8 cellular contexts compared by ENCODE assay signal in genomic region chr7:44258423-44258760, GRCh38. TPM values are rescaled to one million over a fixed set of nuclear protein-coding genes. Genes with fewer than 3 reads are reported as not detected.
DNase-seq lines count a peak whose midpoint lies in the region; ATAC-seq and TF ChIP-seq lines count a peak whose summit lies in the region.

No MANE protein-coding gene starts in this region.

- no peaks in the 10 kb centered on the region for H3K36me3 Mint-ChIP-seq in activated CD4-positive, alpha-beta T cell treated with anti-CD3 and anti-CD28 coated beads, Interleukin-2, amount 10 ng/mL, durations not matched to agents 7 days and 5 days (ENCODE audit: low read depth)
- no peaks in the 10 kb centered on the region for H3K36me3 Mint-ChIP-seq in activated B cell treated with CpG ODN at 0.5 μM for 24 hours (ENCODE audit: low read depth)
- no peaks in the 10 kb centered on the region for H3K36me3 Mint-ChIP-seq in stimulated activated memory B cell treated with anti-CD40 and anti-IgM and Interleukin-4, amounts not matched to agents 10 μg/mL and 1 μg/mL and 100 μg/mL, for 72 hours

- intact Hi-C loops in activated B cell treated with CpG ODN at 0.5 μM for 24 hours (cut with micrococcal nuclease) (no loop called here), A673 (cut with micrococcal nuclease; ENCODE audit: unreplicated experiment) (no loop called here)

- H3K27me3 ChIP-seq in gastroesophageal sphincter (no peaks in the 10 kb centered on the region), A673 (replicated peaks; ENCODE audit: insufficient read depth, low read depth, low read length, poor library complexity) (no peaks in the 10 kb centered on the region)

- TF ChIP-seq EP300 in gastroesophageal sphincter (IDR thresholded peaks at IDR 0.05): no peak

- peaks cover 25% of the 10 kb centered on the region for H3K4me1 Mint-ChIP-seq in activated CD4-positive, alpha-beta T cell treated with anti-CD3 and anti-CD28 coated beads, Interleukin-2, amount 10 ng/mL, durations not matched to agents 7 days and 5 days
- peaks cover 35% of the 10 kb centered on the region for H3K4me1 Mint-ChIP-seq in activated B cell treated with CpG ODN at 0.5 μM for 24 hours
- H3K4me1 Mint-ChIP-seq in stimulated activated memory B cell treated with anti-CD40 and anti-IgM and Interleukin-4, amounts not matched to agents 10 μg/mL and 1 μg/mL and 100 μg/mL, for 72 hours: peaks cover 41% of the 10 kb centered on the region

- H3K9me3 Mint-ChIP-seq in activated CD4-positive, alpha-beta T cell treated with anti-CD3 and anti-CD28 coated beads, Interleukin-2, amount 10 ng/mL, durations not matched to agents 7 days and 5 days: no peaks in the 10 kb centered on the region
- H3K9me3 Mint-ChIP-seq in activated B cell treated with CpG ODN at 0.5 μM for 24 hours: no peaks in the 10 kb centered on the region
- peaks cover 4% of the 10 kb centered on the region for H3K9me3 Mint-ChIP-seq in stimulated activated memory B cell treated with anti-CD40 and anti-IgM and Interleukin-4, amounts not matched to agents 10 μg/mL and 1 μg/mL and 100 μg/mL, for 72 hours

- peak overlapping the region; percentile 94 for H3K27ac Mint-ChIP-seq in activated CD4-positive, alpha-beta T cell treated with anti-CD3 and anti-CD28 coated beads, Interleukin-2, amount 10 ng/mL, durations not matched to agents 7 days and 5 days
- H3K27ac Mint-ChIP-seq in activated B cell treated with CpG ODN at 0.5 μM for 24 hours: no peak overlapping the region
- H3K27ac Mint-ChIP-seq in stimulated activated memory B cell treated with anti-CD40 and anti-IgM and Interleukin-4, amounts not matched to agents 10 μg/mL and 1 μg/mL and 100 μg/mL, for 72 hours: peak overlapping the region; percentile 71

- ATAC-seq in activated B cell treated with CpG ODN at 0.5 μM for 24 hours (ENCODE audit: low read depth) (no peak), gastroesophageal sphincter (no peak)
- ATAC-seq in stimulated activated memory B cell treated with anti-CD40 and anti-IgM and Interleukin-4, amounts not matched to agents 10 μg/mL and 1 μg/mL and 100 μg/mL, for 72 hours: peak; percentile 2

- WGBS in gastroesophageal sphincter (ENCODE audit: low coverage in 1 of 2), 2 donors: 25% methylated on average over 1 of the region's 4 CpGs; no CpG with 5 or more reads in 1 of the 2 donors

- peaks cover 10 to 50% (median 32%) of the 10 kb centered on the region in 3 donors for H3K4me1 ChIP-seq in gastroesophageal sphincter
- peaks cover 13% of the 10 kb centered on the region for H3K4me1 ChIP-seq in A673 (ENCODE audit: insufficient read depth, low read length, poor library complexity, severe bottlenecking)

- no peak for DNase-seq in activated CD4-positive, alpha-beta T cell treated with anti-CD3 and anti-CD28 coated beads, Interleukin-2, amount 10 ng/mL, durations not matched to agents 7 days and 5 days
- DNase-seq in activated CD4-positive, alpha-beta T cell treated with anti-CD3 and anti-CD28 coated beads for 1 hour: no peak
- DNase-seq in activated B cell treated with CpG ODN at 0.5 μM for 24 hours (no peak), A673 (ENCODE audit: low spot score) (no peak), NCI-H2107 treated with DMSO at 0.1 percent for 48 hours (lab: John Stamatoyannopoulos, UW; ENCODE audit: unreplicated experiment) (no peak), SK-N-DZ (ENCODE audit: low spot score) (no peak)

- H3K9me3 ChIP-seq in gastroesophageal sphincter: no peaks in the 10 kb centered on the region
- H3K9me3 ChIP-seq in A673 (ENCODE audit: low read depth, low read length, poor library complexity, severe bottlenecking): no peaks in the 10 kb centered on the region

- CTCF ChIA-PET in activated CD4-positive, alpha-beta T cell treated with anti-CD3 and anti-CD28 coated beads, Interleukin-2, amount 10 ng/mL, durations not matched to agents 7 days and 5 days (lab: Charles Lee): interaction anchor here (0.8 to 2.1 kb wide), 4 partner anchors 10 to 30 kb away, joined by 3 to 11 read pairs (median 3); no protein-coding TSS in a partner anchor
- CTCF ChIA-PET in activated B cell treated with CpG ODN at 0.5 μM for 24 hours (lab: Charles Lee) (interaction anchor here (0.7 kb wide), 1 partner anchor 18 kb away, joined by 3 read pairs; no protein-coding TSS in a partner anchor), A673 (lab: Charles Lee) (interaction anchor here (0.6 kb wide), 1 partner anchor 316 kb away, joined by 4 read pairs; no protein-coding TSS in a partner anchor)

- peak overlapping the region in 3 of 4 donors; percentile 76 to 81 (median 80) for H3K27ac ChIP-seq in gastroesophageal sphincter
- H3K27ac ChIP-seq in A673 (ENCODE audit: low read depth, low read length, poor library complexity, severe bottlenecking): no peak overlapping the region

- BruUV-seq in A673 (replicated peaks; lab: Mats Ljungman, UMichigan): no TSS peak

- POLR2A ChIA-PET in activated CD4-positive, alpha-beta T cell treated with anti-CD3 and anti-CD28 coated beads, Interleukin-2, amount 10 ng/mL, durations not matched to agents 7 days and 5 days (lab: Charles Lee): no interaction called here
- POLR2A ChIA-PET in activated B cell treated with CpG ODN at 0.5 μM for 24 hours (lab: Charles Lee) (interaction anchor here (0.7 to 1.3 kb wide), 3 partner anchors 214 to 333 kb away, joined by 4 to 12 read pairs (median 5); partner anchors contain the start of genes DBNL and DDX56), A673 (lab: Charles Lee; ENCODE audit: low non-redundant PET) (no interaction called here)

- no peaks in the 10 kb centered on the region for H3K27me3 Mint-ChIP-seq in activated CD4-positive, alpha-beta T cell treated with anti-CD3 and anti-CD28 coated beads, Interleukin-2, amount 10 ng/mL, durations not matched to agents 7 days and 5 days
- H3K27me3 Mint-ChIP-seq in activated B cell treated with CpG ODN at 0.5 μM for 24 hours: no peaks in the 10 kb centered on the region
- H3K27me3 Mint-ChIP-seq in stimulated activated memory B cell treated with anti-CD40 and anti-IgM and Interleukin-4, amounts not matched to agents 10 μg/mL and 1 μg/mL and 100 μg/mL, for 72 hours: peaks cover 13% of the 10 kb centered on the region

- no peak overlapping the region for H3K4me3 Mint-ChIP-seq in activated CD4-positive, alpha-beta T cell treated with anti-CD3 and anti-CD28 coated beads, Interleukin-2, amount 10 ng/mL, durations not matched to agents 7 days and 5 days
- H3K4me3 Mint-ChIP-seq in activated B cell treated with CpG ODN at 0.5 μM for 24 hours: peak overlapping the region; percentile 15
- peak overlapping the region; percentile 36 for H3K4me3 Mint-ChIP-seq in stimulated activated memory B cell treated with anti-CD40 and anti-IgM and Interleukin-4, amounts not matched to agents 10 μg/mL and 1 μg/mL and 100 μg/mL, for 72 hours

- H3K4me3 ChIP-seq in gastroesophageal sphincter (no peak overlapping the region), A673 (ENCODE audit: low read depth, low read length, poor library complexity, severe bottlenecking) (no peak overlapping the region)

- H3K36me3 ChIP-seq in gastroesophageal sphincter (no peaks in the 10 kb centered on the region), A673 (ENCODE audit: insufficient read depth, low read length, poor library complexity, severe bottlenecking) (no peaks in the 10 kb centered on the region)

- no peak for TF ChIP-seq POLR2A in gastroesophageal sphincter (IDR thresholded peaks at IDR 0.05)

- TF ChIP-seq CTCF in activated B cell treated with CpG ODN at 0.5 μM for 24 hours (IDR thresholded peaks at IDR 0.05): no peak
- TF ChIP-seq CTCF in gastroesophageal sphincter (IDR thresholded peaks at IDR 0.05): no peak
- TF ChIP-seq CTCF in A673 (conservative IDR thresholded peaks at IDR 0.05; ENCODE audit: low read depth, low read length): no peak

RNA-seq across cellular contexts. Expression of gene YKT6, which starts 57.6 kb away (rescaled TPM):
- total RNA-seq in activated CD4-positive, alpha-beta T cell treated with anti-CD3 and anti-CD28 coated beads, Interleukin-2, amount 10 ng/mL, durations not matched to agents 7 days and 5 days: 10 to 100 TPM; 62.6 to 63.3 TPM
- 78.2 and 78.7 TPM in 2 replicates for total RNA-seq in activated B cell treated with CpG ODN at 0.5 μM for 24 hours
- 10 to 100 TPM; 50.2 to 79.2 (median 64.1) TPM for total RNA-seq in gastroesophageal sphincter
- total RNA-seq in A673 (2021): 126 and 140 TPM in 2 replicates
- 54.2 and 57.4 TPM in 2 replicates for polyA plus RNA-seq in SK-N-DZ (2014; cell fraction: cytosol; rRNA removed)
- 34.8 and 41.2 TPM in 2 replicates for polyA plus RNA-seq in SK-N-DZ (2014; cell fraction: nucleus; rRNA removed)
